9 cellular contexts compared by ENCODE assay signal in genomic region chr2:231800493-231801091, GRCh38. TPM values are rescaled to one million over a fixed set of nuclear protein-coding genes. Genes with fewer than 3 reads are reported as not detected.
A peak's percentile ranks its signal among the peaks of the same experiment; 100 is the strongest.
DNase-seq lines count a peak whose midpoint lies in the region; ATAC-seq and TF ChIP-seq lines count a peak whose summit lies in the region.
"Had no signal": no experiment of that assay in that cellular context is flagged by ENCODE, and none has a peak within 500 bp of the region (broad histone marks: within the 10 kb centered on the region; RNA-seq: fewer than 3 reads in every experiment).

No MANE protein-coding gene starts in this region.

- H3K4me1 ChIP-seq in gastrocnemius medialis, result no peaks in the 10 kb centered on the region

- peaks cover 0 to 54% of the 10 kb centered on the region in 2 donors for H3K36me3 ChIP-seq in gastrocnemius medialis

- no peaks in the 10 kb centered on the region for H3K9me3 ChIP-seq in gastrocnemius medialis

- TF ChIP-seq POLR2A in gastrocnemius medialis (IDR thresholded peaks at IDR 0.05), result no peak

- in situ Hi-C loops in gastrocnemius medialis (cut with MboI; ENCODE audit: low sequenced_read_pairs in 4 of 4), result no loop called here

- peak; percentile 64 for DNase-seq in ELR (ENCODE audit: low read depth)
- DNase-seq in activated CD4-positive, alpha-beta T cell treated with anti-CD3 and anti-CD28 coated beads, Interleukin-2, amount 50 U/mL, for 48 hours, result peak; percentile 47 to 67
- peak; percentile 41 for DNase-seq in fibroblast of peridontal ligament (ENCODE audit: extremely low read depth)
- DNase-seq in gastrocnemius medialis, result no peak

- no peaks in the 10 kb centered on the region for H3K27me3 ChIP-seq in gastrocnemius medialis

- TF ChIP-seq CTCF in LNCAP (IDR thresholded peaks at IDR 0.05) (peak; percentile 80), gastrocnemius medialis (IDR thresholded peaks at IDR 0.05 in 4 of 5, conservative IDR thresholded peaks at IDR 0.05 in 1 of 5) (peak in 4 of 5 experiments; percentile 16 to 55 (median 36))

- intact Hi-C loops in gastrocnemius medialis (cut with DNase I; ENCODE audit: low total_unique reads), result no loop called here

- ATAC-seq in gastrocnemius medialis (no peak), HG03045 (IDR thresholded peaks at IDR 0.05; ENCODE audit: unreplicated experiment) (no peak), GM18868 (IDR thresholded peaks at IDR 0.05; ENCODE audit: unreplicated experiment) (no peak), GM21390 (IDR thresholded peaks at IDR 0.05; ENCODE audit: unreplicated experiment) (no peak)

- H3K4me3 ChIP-seq in gastrocnemius medialis, result no peak overlapping the region
- H3K4me3 ChIP-seq: SK-N-MC had no signal

- no peak overlapping the region for H3K27ac ChIP-seq in gastrocnemius medialis
- H3K27ac ChIP-seq: SK-N-MC had no signal

RNA-seq across cellular contexts. Expression of gene COPS7B, which starts 14.3 kb away (rescaled TPM):
- total RNA-seq in gastrocnemius medialis, result 10 to 100 TPM; 14.8 to 24.1 (median 19.4) TPM

RNA-seq across cellular contexts. Expression of gene PDE6D, which starts 19.5 kb away (rescaled TPM):
- 10 to 100 TPM; 11.7 to 22.6 (median 17.6) TPM for total RNA-seq in gastrocnemius medialis

Comparison
In these comparisons a context has a peak if more than half of its experiments do, and no peak if none do; other contexts are left out.
1. DNase-seq: peak in ELR (single experiment), activated CD4-positive, alpha-beta T cell treated with anti-CD3 and anti-CD28 coated beads, Interleukin-2, amount 50 U/mL, for 48 hours (2 of 2) and fibroblast of peridontal ligament (single experiment); none in gastrocnemius medialis (0 of 2).